8 cellular contexts compared by ENCODE assay signal in genomic region chr17:8162997-8163977, GRCh38. TPM values are rescaled to one million over a fixed set of nuclear protein-coding genes. Genes with fewer than 3 reads are reported as not detected.
DNase-seq lines count a peak whose midpoint lies in the region; ATAC-seq and TF ChIP-seq lines count a peak whose summit lies in the region.

No MANE protein-coding gene starts in this region.

- peaks cover 32% of the 10 kb centered on the region for H3K4me1 ChIP-seq in A673 (ENCODE audit: insufficient read depth, low read length, poor library complexity, severe bottlenecking)

- H3K27me3 Mint-ChIP-seq in T-helper 17 cell: no peaks in the 10 kb centered on the region
- peaks cover 5% of the 10 kb centered on the region for H3K27me3 Mint-ChIP-seq in nephron progenitor cell (ENCODE audit: low read depth, poor library complexity)

- TF ChIP-seq POLR2A in erythroblast (IDR thresholded peaks at IDR 0.05; ENCODE audit: low read length): no peak

- peak; percentile 13 for ATAC-seq in T-helper 17 cell
- no peak for ATAC-seq in HG03457 (IDR thresholded peaks at IDR 0.05; ENCODE audit: unreplicated experiment)

- H3K4me3 Mint-ChIP-seq in T-helper 17 cell: peak overlapping the region; percentile 90
- peak overlapping the region; percentile 89 for H3K4me3 Mint-ChIP-seq in nephron progenitor cell

- no peaks in the 10 kb centered on the region for H3K9me3 ChIP-seq in A673 (ENCODE audit: low read depth, low read length, poor library complexity, severe bottlenecking)
- H3K9me3 ChIP-seq in T-helper 17 cell (ENCODE audit: control insufficient read depth, low read length, poor library complexity, severe bottlenecking): no peaks in the 10 kb centered on the region

- no peak for TF ChIP-seq CTCF in A673 (conservative IDR thresholded peaks at IDR 0.05; ENCODE audit: low read depth, low read length)
- TF ChIP-seq CTCF in nephron progenitor cell (IDR thresholded peaks at IDR 0.05): no peak

- no peaks in the 10 kb centered on the region for H3K27me3 ChIP-seq in A673 (replicated peaks; ENCODE audit: insufficient read depth, low read depth, low read length, poor library complexity)
- no peaks in the 10 kb centered on the region for H3K27me3 ChIP-seq in H7 (ENCODE audit: control insufficient read depth, insufficient read depth, low read length)

- H3K36me3 Mint-ChIP-seq in T-helper 17 cell (ENCODE audit: low read depth): peaks cover 5% of the 10 kb centered on the region
- peaks cover 11% of the 10 kb centered on the region for H3K36me3 Mint-ChIP-seq in nephron progenitor cell (ENCODE audit: low read depth)

- intact Hi-C loops in A673 (cut with micrococcal nuclease; ENCODE audit: unreplicated experiment): no loop called here

- H3K27ac Mint-ChIP-seq in T-helper 17 cell (no peak overlapping the region), nephron progenitor cell (peak overlapping the region; percentile 95)

- POLR2A ChIA-PET in A673 (lab: Charles Lee; ENCODE audit: low non-redundant PET): interaction anchor here (1.0 kb wide), 1 partner anchor 10 kb away, joined by 5 read pairs; no protein-coding TSS in a partner anchor

- peaks cover 45% of the 10 kb centered on the region for H3K4me1 Mint-ChIP-seq in T-helper 17 cell
- H3K4me1 Mint-ChIP-seq in nephron progenitor cell: peaks cover 46% of the 10 kb centered on the region

- no peaks in the 10 kb centered on the region for H3K9me3 Mint-ChIP-seq in nephron progenitor cell

- CTCF ChIA-PET in A673 (lab: Charles Lee): no interaction called here

- H3K27ac ChIP-seq in A673 (ENCODE audit: low read depth, low read length, poor library complexity, severe bottlenecking): peak overlapping the region; percentile 97

- H3K36me3 ChIP-seq in A673 (ENCODE audit: insufficient read depth, low read length, poor library complexity, severe bottlenecking) (peaks cover 21% of the 10 kb centered on the region), H7 (replicated peaks; ENCODE audit: control insufficient read depth, insufficient read depth, low read length) (peaks cover 10% of the 10 kb centered on the region)

- H3K4me3 ChIP-seq in A673 (ENCODE audit: low read depth, low read length, poor library complexity, severe bottlenecking) (peak overlapping the region; percentile 100), H7 (ENCODE audit: insufficient read depth, low read depth, low read length) (peak overlapping the region; percentile 85)

- BruUV-seq in A673 (replicated peaks; lab: Mats Ljungman, UMichigan): no TSS peak

- no peak for DNase-seq in A673 (ENCODE audit: low spot score)
- DNase-seq in H7: peak; percentile 92
- DNase-seq in T-helper 17 cell: no peak
- DNase-seq in erythroblast (lab: John Stamatoyannopoulos, UW): peak; percentile 55 to 67
- no peak for DNase-seq in nephron progenitor cell
- no peak for DNase-seq in OCI-M1 (lab: John Stamatoyannopoulos, UW)
- no peak for DNase-seq in NCI-H2081 treated with DMSO at 0.1 percent for 48 hours (lab: John Stamatoyannopoulos, UW)

RNA-seq across cellular contexts. Expression of gene VAMP2, which starts 0.5 kb away (rescaled TPM):
- total RNA-seq in A673 (2021): 41.3 and 51.0 TPM in 2 replicates
- total RNA-seq in H7 (2014; rRNA removed; shearing (Covaris generic)): 7.3 and 10.5 TPM in 2 replicates
- total RNA-seq in T-helper 17 cell: 100 to 1,000 TPM; 209 to 252 TPM

RNA-seq across cellular contexts. Expression of gene PER1, which starts 11.1 kb away (rescaled TPM):
- 47.1 and 50.0 TPM in 2 replicates for total RNA-seq in A673 (2021)
- 19.2 and 32.4 TPM in 2 replicates for total RNA-seq in H7 (2014; rRNA removed; shearing (Covaris generic))
- total RNA-seq in T-helper 17 cell: 1,000 to 10,000 TPM; 1,926 to 2,038 TPM

RNA-seq across cellular contexts. Expression of gene TMEM107, which starts 12.9 kb away (rescaled TPM):
- total RNA-seq in A673 (2021) (19.4 and 25.3 TPM in 2 replicates), T-helper 17 cell (10 to 100 TPM; 33.0 to 33.9 TPM)
- total RNA-seq in H7 (2014; rRNA removed; shearing (Covaris generic)): 27.7 and 40.7 TPM in 2 replicates

RNA-seq across cellular contexts. Expression of gene BORCS6, which starts 26.7 kb away (rescaled TPM):
- total RNA-seq in A673 (2021) (3.7 TPM in 2 replicates), T-helper 17 cell (1 to 10 TPM; 8.3 to 8.7 TPM)
- 9.9 and 10.7 TPM in 2 replicates for total RNA-seq in H7 (2014; rRNA removed; shearing (Covaris generic))

RNA-seq across cellular contexts. Expression of gene HES7, which starts 39.4 kb away (rescaled TPM):
- total RNA-seq in A673 (2021): 1.7 and 3.9 TPM in 2 replicates
- 1.3 and 2.1 TPM in 2 replicates for total RNA-seq in H7 (2014; rRNA removed; shearing (Covaris generic))
- total RNA-seq in T-helper 17 cell: not detected

Comparison
In these comparisons a context has a peak if more than half of its experiments do, and no peak if none do; other contexts are left out.
1. DNase-seq: peak in H7 (single experiment) and erythroblast (2 of 2); none in A673 (single experiment), T-helper 17 cell (0 of 3), nephron progenitor cell (single experiment), OCI-M1 (single experiment) and NCI-H2081 treated with DMSO at 0.1 percent for 48 hours (single experiment).
2. RNA of gene PER1, which starts 11.1 kb away (total RNA-seq): 1,926 to 2,038 TPM in T-helper 17 cell; 47.1 to 50.0 TPM in A673 and 19.2 to 32.4 TPM in H7; every median in the first group is over 10 times any median in the second.